1 cellular context compared by ENCODE assay signal in the genomic region with DNA sequence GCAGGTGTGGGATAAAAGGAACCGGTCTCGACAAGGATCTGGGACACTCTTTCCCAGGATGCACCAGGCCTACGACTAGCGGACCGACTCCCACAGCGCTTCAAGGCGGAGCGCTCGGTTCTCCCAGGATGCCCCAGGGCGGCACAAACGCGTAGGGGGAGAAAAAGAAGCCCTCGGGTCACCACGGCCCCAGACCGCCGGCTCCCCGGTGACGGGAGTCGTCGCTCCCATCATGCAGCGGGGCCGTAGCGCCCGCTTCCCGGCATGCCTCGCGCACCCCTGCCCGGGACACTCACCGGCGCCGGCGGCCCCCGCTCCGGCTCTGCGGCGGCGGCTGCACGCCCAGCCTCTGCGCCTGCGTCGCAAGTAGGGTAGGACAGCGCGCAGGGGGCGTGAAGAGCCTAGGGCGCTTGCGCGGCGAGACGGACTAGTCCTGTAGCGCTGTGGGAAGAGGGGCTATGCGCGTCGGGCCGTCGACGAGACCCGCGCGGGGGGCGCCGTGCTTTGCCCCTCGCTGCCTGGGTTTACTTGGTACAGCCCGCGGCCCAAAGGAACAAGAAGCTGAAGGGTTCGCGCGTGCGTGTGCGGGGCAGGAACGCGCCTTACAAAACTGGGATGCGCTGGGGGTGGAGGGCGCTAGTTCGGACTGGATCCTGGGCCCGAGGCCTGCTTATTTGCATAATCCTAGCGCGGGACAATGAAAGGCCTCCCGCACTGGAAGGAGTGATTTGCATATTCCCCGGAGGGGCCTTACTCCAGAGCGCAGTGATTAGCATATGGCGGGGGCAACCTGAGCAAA.
A peak's percentile ranks its signal among the peaks of the same experiment; 100 is the strongest.
TF ChIP-seq lines count a peak whose summit lies in the region.

A gene with protein sequence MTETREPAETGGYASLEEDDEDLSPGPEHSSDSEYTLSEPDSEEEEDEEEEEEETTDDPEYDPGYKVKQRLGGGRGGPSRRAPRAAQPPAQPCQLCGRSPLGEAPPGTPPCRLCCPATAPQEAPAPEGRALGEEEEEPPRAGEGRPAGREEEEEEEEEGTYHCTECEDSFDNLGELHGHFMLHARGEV (minus strand): TSS at position 368 of the 799 bp plus-strand sequence. CDS start 5,325 bp downstream, outside the sequence.

TF ChIP-seq in K562, 482 proteins besides CTCF, POLR2A, EP300 and RAD21 (continued from another document and continues in another):
- TF ChIP-seq, protein P1, sequence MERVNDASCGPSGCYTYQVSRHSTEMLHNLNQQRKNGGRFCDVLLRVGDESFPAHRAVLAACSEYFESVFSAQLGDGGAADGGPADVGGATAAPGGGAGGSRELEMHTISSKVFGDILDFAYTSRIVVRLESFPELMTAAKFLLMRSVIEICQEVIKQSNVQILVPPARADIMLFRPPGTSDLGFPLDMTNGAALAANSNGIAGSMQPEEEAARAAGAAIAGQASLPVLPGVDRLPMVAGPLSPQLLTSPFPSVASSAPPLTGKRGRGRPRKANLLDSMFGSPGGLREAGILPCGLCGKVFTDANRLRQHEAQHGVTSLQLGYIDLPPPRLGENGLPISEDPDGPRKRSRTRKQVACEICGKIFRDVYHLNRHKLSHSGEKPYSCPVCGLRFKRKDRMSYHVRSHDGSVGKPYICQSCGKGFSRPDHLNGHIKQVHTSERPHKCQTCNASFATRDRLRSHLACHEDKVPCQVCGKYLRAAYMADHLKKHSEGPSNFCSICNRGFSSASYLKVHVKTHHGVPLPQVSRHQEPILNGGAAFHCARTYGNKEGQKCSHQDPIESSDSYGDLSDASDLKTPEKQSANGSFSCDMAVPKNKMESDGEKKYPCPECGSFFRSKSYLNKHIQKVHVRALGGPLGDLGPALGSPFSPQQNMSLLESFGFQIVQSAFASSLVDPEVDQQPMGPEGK (CRISPR knock-in tag; IDR thresholded peaks at IDR 0.05; ENCODE audit: borderline replicate concordance), result no peak
- TF ChIP-seq, protein P2, sequence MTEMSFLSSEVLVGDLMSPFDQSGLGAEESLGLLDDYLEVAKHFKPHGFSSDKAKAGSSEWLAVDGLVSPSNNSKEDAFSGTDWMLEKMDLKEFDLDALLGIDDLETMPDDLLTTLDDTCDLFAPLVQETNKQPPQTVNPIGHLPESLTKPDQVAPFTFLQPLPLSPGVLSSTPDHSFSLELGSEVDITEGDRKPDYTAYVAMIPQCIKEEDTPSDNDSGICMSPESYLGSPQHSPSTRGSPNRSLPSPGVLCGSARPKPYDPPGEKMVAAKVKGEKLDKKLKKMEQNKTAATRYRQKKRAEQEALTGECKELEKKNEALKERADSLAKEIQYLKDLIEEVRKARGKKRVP (CRISPR knock-in tag; IDR thresholded peaks at IDR 0.05), result no peak
- TF ChIP-seq NRF1 (conservative IDR thresholded peaks at IDR 0.05 in 1 of 2, IDR thresholded peaks at IDR 0.05 in 1 of 2) (peak; percentile 97), SREBF1 (IDR thresholded peaks at IDR 0.05; ENCODE audit: borderline replicate concordance, low read depth, low read length) (no peak), ZNF121 (CRISPR knock-in tag; conservative IDR thresholded peaks at IDR 0.05) (no peak), PYGO2 (tag; IDR thresholded peaks at IDR 0.05) (no peak), NONO (IDR thresholded peaks at IDR 0.05; ENCODE audit: low read depth in 2 of 2, low read length in 1 of 2) (peak; percentile 81), HDAC3 (IDR thresholded peaks at IDR 0.05; ENCODE audit: borderline replicate concordance, partially characterized antibody) (no peak), POLR2H (tag; IDR thresholded peaks at IDR 0.05; ENCODE audit: low read depth) (peak; percentile 86), TEAD1 (CRISPR knock-in tag; IDR thresholded peaks at IDR 0.05) (0 out of 4 replicates have a peak, but pooled peaks have one; percentile 3 to 73), RFX7 (CRISPR knock-in tag; IDR thresholded peaks at IDR 0.05) (no peak), SUPT5H (IDR thresholded peaks at IDR 0.05) (peak; percentile 85), ZNF444 (CRISPR knock-in tag; IDR thresholded peaks at IDR 0.05) (no peak), FOXK2 (conservative IDR thresholded peaks at IDR 0.05 in 1 of 2, IDR thresholded peaks at IDR 0.05 in 1 of 2; ENCODE audit: low read depth in 2 of 2) (peak in 1 of 2 experiments; percentile 65; a peak in 1 of 4 replicates), SOX6 (IDR thresholded peaks at IDR 0.05) (no peak; the same call in 1 of the 2 replicates), SETDB1 (IDR thresholded peaks at IDR 0.05; ENCODE audit: low read length) (no peak), TCF7 (IDR thresholded peaks at IDR 0.05; ENCODE audit: borderline replicate concordance) (no peak), RBM17 (IDR thresholded peaks at IDR 0.05; ENCODE audit: borderline replicate concordance, low read depth, low read length) (no peak), NFIX (CRISPR knock-in tag; IDR thresholded peaks at IDR 0.05; ENCODE audit: low read depth) (0 out of 2 replicates have a peak, but pooled peaks have one; percentile 4), DIDO1 (tag; IDR thresholded peaks at IDR 0.05; ENCODE audit: low read depth) (no peak), PURB (CRISPR knock-in tag; IDR thresholded peaks at IDR 0.05; ENCODE audit: low read depth) (no peak), POLR3G (IDR thresholded peaks at IDR 0.05; ENCODE audit: extremely low read depth, insufficient read length, insufficient replicate concordance) (no peak), SMAD1 (IDR thresholded peaks at IDR 0.05; ENCODE audit: low read depth, low read length, partially characterized antibody) (no peak), ZNF282 (CRISPR knock-in tag; IDR thresholded peaks at IDR 0.05) (peak; percentile 89), NFATC3 (IDR thresholded peaks at IDR 0.05) (no peak), YY1 (IDR thresholded peaks at IDR 0.05; ENCODE audit: borderline replicate concordance in 1 of 3, control insufficient read depth in 1 of 3, extremely low read depth in 1 of 3, insufficient read depth in 3 of 3, insufficient read length in 1 of 3, insufficient replicate concordance in 2 of 3, low read depth in 1 of 3, low read length in 2 of 3) (peak in 2 of 3 experiments; percentile 59 to 81), TRIM24 (IDR thresholded peaks at IDR 0.05) (no peak), HOXB6 (CRISPR knock-in tag; IDR thresholded peaks at IDR 0.05; ENCODE audit: borderline replicate concordance) (no peak)
- TF ChIP-seq, protein P3, sequence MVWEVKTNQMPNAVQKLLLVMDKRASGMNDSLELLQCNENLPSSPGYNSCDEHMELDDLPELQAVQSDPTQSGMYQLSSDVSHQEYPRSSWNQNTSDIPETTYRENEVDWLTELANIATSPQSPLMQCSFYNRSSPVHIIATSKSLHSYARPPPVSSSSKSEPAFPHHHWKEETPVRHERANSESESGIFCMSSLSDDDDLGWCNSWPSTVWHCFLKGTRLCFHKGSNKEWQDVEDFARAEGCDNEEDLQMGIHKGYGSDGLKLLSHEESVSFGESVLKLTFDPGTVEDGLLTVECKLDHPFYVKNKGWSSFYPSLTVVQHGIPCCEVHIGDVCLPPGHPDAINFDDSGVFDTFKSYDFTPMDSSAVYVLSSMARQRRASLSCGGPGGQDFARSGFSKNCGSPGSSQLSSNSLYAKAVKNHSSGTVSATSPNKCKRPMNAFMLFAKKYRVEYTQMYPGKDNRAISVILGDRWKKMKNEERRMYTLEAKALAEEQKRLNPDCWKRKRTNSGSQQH (CRISPR knock-in tag; IDR thresholded peaks at IDR 0.05), result no peak
- TF ChIP-seq, protein P4, sequence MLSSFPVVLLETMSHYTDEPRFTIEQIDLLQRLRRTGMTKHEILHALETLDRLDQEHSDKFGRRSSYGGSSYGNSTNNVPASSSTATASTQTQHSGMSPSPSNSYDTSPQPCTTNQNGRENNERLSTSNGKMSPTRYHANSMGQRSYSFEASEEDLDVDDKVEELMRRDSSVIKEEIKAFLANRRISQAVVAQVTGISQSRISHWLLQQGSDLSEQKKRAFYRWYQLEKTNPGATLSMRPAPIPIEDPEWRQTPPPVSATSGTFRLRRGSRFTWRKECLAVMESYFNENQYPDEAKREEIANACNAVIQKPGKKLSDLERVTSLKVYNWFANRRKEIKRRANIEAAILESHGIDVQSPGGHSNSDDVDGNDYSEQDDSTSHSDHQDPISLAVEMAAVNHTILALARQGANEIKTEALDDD (IDR thresholded peaks at IDR 0.05), result no peak
- TF ChIP-seq, protein P5, sequence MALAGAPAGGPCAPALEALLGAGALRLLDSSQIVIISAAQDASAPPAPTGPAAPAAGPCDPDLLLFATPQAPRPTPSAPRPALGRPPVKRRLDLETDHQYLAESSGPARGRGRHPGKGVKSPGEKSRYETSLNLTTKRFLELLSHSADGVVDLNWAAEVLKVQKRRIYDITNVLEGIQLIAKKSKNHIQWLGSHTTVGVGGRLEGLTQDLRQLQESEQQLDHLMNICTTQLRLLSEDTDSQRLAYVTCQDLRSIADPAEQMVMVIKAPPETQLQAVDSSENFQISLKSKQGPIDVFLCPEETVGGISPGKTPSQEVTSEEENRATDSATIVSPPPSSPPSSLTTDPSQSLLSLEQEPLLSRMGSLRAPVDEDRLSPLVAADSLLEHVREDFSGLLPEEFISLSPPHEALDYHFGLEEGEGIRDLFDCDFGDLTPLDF (CRISPR knock-in tag; IDR thresholded peaks at IDR 0.05), result peak; percentile 80; the same call in 1 of the 2 replicates
- TF ChIP-seq, protein P6, sequence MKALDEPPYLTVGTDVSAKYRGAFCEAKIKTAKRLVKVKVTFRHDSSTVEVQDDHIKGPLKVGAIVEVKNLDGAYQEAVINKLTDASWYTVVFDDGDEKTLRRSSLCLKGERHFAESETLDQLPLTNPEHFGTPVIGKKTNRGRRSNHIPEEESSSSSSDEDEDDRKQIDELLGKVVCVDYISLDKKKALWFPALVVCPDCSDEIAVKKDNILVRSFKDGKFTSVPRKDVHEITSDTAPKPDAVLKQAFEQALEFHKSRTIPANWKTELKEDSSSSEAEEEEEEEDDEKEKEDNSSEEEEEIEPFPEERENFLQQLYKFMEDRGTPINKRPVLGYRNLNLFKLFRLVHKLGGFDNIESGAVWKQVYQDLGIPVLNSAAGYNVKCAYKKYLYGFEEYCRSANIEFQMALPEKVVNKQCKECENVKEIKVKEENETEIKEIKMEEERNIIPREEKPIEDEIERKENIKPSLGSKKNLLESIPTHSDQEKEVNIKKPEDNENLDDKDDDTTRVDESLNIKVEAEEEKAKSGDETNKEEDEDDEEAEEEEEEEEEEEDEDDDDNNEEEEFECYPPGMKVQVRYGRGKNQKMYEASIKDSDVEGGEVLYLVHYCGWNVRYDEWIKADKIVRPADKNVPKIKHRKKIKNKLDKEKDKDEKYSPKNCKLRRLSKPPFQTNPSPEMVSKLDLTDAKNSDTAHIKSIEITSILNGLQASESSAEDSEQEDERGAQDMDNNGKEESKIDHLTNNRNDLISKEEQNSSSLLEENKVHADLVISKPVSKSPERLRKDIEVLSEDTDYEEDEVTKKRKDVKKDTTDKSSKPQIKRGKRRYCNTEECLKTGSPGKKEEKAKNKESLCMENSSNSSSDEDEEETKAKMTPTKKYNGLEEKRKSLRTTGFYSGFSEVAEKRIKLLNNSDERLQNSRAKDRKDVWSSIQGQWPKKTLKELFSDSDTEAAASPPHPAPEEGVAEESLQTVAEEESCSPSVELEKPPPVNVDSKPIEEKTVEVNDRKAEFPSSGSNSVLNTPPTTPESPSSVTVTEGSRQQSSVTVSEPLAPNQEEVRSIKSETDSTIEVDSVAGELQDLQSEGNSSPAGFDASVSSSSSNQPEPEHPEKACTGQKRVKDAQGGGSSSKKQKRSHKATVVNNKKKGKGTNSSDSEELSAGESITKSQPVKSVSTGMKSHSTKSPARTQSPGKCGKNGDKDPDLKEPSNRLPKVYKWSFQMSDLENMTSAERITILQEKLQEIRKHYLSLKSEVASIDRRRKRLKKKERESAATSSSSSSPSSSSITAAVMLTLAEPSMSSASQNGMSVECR (CRISPR knock-in tag; IDR thresholded peaks at IDR 0.05), result peak; percentile 61
- TF ChIP-seq, protein P7, sequence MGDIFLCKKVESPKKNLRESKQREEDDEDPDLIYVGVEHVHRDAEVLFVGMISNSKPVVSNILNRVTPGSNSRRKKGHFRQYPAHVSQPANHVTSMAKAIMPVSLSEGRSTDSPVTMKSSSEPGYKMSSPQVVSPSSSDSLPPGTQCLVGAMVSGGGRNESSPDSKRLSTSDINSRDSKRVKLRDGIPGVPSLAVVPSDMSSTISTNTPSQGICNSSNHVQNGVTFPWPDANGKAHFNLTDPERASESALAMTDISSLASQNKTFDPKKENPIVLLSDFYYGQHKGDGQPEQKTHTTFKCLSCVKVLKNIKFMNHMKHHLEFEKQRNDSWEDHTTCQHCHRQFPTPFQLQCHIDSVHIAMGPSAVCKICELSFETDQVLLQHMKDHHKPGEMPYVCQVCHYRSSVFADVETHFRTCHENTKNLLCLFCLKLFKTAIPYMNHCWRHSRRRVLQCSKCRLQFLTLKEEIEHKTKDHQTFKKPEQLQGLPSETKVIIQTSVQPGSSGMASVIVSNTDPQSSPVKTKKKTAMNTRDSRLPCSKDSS (IDR thresholded peaks at IDR 0.05; ENCODE audit: low read depth, partially characterized antibody), result no peak
- TF ChIP-seq, protein P8, sequence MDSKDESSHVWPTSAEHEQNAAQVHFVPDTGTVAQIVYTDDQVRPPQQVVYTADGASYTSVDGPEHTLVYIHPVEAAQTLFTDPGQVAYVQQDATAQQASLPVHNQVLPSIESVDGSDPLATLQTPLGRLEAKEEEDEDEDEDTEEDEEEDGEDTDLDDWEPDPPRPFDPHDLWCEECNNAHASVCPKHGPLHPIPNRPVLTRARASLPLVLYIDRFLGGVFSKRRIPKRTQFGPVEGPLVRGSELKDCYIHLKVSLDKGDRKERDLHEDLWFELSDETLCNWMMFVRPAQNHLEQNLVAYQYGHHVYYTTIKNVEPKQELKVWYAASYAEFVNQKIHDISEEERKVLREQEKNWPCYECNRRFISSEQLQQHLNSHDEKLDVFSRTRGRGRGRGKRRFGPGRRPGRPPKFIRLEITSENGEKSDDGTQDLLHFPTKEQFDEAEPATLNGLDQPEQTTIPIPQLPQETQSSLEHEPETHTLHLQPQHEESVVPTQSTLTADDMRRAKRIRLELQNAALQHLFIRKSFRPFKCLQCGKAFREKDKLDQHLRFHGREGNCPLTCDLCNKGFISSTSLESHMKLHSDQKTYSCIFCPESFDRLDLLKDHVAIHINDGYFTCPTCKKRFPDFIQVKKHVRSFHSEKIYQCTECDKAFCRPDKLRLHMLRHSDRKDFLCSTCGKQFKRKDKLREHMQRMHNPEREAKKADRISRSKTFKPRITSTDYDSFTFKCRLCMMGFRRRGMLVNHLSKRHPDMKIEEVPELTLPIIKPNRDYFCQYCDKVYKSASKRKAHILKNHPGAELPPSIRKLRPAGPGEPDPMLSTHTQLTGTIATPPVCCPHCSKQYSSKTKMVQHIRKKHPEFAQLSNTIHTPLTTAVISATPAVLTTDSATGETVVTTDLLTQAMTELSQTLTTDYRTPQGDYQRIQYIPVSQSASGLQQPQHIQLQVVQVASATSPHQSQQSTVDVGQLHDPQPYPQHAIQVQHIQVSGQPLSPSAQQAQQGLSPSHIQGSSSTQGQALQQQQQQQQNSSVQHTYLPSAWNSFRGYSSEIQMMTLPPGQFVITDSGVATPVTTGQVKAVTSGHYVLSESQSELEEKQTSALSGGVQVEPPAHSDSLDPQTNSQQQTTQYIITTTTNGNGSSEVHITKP (IDR thresholded peaks at IDR 0.05; ENCODE audit: partially characterized antibody), result peak; percentile 97
